Comparison of ENCODE assay signal across 2 cellular contexts in the genomic region with DNA sequence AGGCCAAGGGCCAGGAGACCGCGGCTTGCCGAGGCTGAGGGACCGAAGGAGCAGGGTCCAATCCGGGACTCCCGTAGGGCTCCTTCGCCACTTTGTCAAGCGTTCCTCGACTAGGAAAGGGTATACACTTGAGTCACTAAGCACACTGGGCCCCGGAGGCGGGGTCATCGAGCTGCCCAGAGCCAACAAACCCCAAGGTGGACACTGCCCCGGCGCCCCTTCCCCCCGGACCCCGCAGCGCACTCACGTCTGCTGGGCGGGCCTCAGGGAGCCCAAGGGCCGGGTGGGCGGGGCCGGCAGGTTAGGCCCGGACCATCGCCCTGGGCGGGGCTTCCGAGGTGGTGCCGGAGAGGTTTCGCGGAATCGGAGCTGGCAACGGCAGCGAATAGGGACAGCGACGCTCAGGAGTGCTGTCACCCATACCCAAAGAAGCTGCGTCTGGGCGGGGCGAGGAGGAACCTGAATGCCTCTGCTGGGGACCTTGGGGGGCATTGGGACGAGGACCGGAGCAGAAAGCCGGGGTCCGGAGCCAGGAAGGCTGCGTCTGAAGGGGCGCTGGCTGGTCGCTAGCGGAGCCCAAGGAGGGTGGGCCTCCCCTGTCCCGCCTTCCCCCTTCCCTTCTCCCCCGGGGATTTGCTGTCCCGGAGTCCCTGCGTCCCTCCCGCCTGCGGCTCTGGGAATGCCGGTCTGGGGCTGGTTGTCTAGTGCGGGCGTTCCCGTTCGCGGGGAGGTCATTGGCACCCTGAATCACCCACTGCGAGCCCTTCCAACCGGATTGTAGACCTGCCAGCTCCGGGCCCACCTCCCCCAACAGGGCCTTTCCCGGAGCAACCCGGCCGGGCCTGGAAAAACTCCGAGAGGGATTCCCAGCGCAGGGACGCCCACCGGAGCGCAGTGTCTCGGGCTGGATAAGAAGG.
TF ChIP-seq lines count a peak whose summit lies in the region.

No MANE protein-coding gene starts in this region.

TF ChIP-seq in liver, 16 proteins besides CTCF, POLR2A, EP300 and RAD21 (continued from another document):
- TF ChIP-seq, protein P1, sequence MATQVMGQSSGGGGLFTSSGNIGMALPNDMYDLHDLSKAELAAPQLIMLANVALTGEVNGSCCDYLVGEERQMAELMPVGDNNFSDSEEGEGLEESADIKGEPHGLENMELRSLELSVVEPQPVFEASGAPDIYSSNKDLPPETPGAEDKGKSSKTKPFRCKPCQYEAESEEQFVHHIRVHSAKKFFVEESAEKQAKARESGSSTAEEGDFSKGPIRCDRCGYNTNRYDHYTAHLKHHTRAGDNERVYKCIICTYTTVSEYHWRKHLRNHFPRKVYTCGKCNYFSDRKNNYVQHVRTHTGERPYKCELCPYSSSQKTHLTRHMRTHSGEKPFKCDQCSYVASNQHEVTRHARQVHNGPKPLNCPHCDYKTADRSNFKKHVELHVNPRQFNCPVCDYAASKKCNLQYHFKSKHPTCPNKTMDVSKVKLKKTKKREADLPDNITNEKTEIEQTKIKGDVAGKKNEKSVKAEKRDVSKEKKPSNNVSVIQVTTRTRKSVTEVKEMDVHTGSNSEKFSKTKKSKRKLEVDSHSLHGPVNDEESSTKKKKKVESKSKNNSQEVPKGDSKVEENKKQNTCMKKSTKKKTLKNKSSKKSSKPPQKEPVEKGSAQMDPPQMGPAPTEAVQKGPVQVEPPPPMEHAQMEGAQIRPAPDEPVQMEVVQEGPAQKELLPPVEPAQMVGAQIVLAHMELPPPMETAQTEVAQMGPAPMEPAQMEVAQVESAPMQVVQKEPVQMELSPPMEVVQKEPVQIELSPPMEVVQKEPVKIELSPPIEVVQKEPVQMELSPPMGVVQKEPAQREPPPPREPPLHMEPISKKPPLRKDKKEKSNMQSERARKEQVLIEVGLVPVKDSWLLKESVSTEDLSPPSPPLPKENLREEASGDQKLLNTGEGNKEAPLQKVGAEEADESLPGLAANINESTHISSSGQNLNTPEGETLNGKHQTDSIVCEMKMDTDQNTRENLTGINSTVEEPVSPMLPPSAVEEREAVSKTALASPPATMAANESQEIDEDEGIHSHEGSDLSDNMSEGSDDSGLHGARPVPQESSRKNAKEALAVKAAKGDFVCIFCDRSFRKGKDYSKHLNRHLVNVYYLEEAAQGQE (IDR thresholded peaks at IDR 0.05) = no peak
- TF ChIP-seq, protein P2, sequence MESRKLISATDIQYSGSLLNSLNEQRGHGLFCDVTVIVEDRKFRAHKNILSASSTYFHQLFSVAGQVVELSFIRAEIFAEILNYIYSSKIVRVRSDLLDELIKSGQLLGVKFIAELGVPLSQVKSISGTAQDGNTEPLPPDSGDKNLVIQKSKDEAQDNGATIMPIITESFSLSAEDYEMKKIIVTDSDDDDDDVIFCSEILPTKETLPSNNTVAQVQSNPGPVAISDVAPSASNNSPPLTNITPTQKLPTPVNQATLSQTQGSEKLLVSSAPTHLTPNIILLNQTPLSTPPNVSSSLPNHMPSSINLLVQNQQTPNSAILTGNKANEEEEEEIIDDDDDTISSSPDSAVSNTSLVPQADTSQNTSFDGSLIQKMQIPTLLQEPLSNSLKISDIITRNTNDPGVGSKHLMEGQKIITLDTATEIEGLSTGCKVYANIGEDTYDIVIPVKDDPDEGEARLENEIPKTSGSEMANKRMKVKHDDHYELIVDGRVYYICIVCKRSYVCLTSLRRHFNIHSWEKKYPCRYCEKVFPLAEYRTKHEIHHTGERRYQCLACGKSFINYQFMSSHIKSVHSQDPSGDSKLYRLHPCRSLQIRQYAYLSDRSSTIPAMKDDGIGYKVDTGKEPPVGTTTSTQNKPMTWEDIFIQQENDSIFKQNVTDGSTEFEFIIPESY (IDR thresholded peaks at IDR 0.05) = no peak
- TF ChIP-seq EGR1 (IDR thresholded peaks at IDR 0.05; ENCODE audit: low read depth in 2 of 2) (no peak), HNF4G (IDR thresholded peaks at IDR 0.05) (no peak), FOXA2 (IDR thresholded peaks at IDR 0.05) (no peak)

TF ChIP-seq in HepG2, 621 proteins besides CTCF, POLR2A, EP300 and RAD21 (continued from another document):
- TF ChIP-seq, protein P3, sequence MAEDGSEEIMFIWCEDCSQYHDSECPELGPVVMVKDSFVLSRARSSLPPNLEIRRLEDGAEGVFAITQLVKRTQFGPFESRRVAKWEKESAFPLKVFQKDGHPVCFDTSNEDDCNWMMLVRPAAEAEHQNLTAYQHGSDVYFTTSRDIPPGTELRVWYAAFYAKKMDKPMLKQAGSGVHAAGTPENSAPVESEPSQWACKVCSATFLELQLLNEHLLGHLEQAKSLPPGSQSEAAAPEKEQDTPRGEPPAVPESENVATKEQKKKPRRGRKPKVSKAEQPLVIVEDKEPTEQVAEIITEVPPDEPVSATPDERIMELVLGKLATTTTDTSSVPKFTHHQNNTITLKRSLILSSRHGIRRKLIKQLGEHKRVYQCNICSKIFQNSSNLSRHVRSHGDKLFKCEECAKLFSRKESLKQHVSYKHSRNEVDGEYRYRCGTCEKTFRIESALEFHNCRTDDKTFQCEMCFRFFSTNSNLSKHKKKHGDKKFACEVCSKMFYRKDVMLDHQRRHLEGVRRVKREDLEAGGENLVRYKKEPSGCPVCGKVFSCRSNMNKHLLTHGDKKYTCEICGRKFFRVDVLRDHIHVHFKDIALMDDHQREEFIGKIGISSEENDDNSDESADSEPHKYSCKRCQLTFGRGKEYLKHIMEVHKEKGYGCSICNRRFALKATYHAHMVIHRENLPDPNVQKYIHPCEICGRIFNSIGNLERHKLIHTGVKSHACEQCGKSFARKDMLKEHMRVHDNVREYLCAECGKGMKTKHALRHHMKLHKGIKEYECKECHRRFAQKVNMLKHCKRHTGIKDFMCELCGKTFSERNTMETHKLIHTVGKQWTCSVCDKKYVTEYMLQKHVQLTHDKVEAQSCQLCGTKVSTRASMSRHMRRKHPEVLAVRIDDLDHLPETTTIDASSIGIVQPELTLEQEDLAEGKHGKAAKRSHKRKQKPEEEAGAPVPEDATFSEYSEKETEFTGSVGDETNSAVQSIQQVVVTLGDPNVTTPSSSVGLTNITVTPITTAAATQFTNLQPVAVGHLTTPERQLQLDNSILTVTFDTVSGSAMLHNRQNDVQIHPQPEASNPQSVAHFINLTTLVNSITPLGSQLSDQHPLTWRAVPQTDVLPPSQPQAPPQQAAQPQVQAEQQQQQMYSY (CRISPR knock-in tag; IDR thresholded peaks at IDR 0.05) = no peak
- no peak for TF ChIP-seq NBN (conservative IDR thresholded peaks at IDR 0.05)
- no peak for TF ChIP-seq GLI4 (CRISPR knock-in tag; IDR thresholded peaks at IDR 0.05; ENCODE audit: borderline replicate concordance)
- no peak for TF ChIP-seq PTBP1 (IDR thresholded peaks at IDR 0.05; ENCODE audit: low read depth, low read length, poor library complexity, severe bottlenecking)
- no peak for TF ChIP-seq HNRNPL (IDR thresholded peaks at IDR 0.05; ENCODE audit: low read depth, low read length)
- TF ChIP-seq RFXAP (CRISPR knock-in tag; IDR thresholded peaks at IDR 0.05; ENCODE audit: borderline replicate concordance) = no peak
